Comparison of ENCODE assay signal across 2 cellular contexts in the genomic region with DNA sequence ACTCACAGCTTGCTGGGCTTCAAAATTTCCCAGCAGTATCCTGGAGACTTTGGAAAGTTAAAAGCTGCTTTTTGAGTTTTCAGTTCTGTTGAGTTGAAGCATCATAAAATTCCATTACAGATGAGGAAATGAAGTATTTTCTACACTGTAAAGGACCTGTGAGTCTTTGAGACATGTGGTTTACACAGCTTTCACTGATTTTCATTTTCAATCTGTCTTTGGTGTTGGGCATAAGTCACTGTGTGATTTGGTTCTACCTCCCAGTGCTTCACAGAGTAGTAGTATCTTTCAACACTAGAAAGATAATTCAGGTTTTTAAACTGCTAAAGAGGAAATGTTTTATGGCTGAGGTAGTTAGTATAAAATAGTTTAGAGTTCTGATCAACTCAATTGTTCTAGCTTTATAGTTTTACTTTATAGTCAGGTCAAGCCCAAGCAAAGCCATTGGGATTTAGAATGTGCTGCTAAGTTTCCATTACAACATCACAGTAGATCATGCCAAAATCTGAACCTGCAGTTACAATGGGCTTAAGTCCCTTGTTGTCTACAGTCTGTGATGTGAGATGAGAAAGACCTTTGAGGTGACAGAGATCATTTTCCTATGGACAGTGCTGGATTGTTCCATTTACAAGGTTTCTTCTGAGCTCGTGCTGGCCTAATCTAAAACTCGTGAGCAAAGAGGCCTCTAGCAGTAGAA.
TF ChIP-seq lines count a peak whose summit lies in the region.

No MANE protein-coding gene starts in this region.

TF ChIP-seq in endothelial cell of umbilical vein, 7 proteins besides CTCF, POLR2A, EP300 and RAD21 (continued from another document):
- TF ChIP-seq EZH2 (IDR thresholded peaks at IDR 0.05; ENCODE audit: borderline replicate concordance, low read depth, low read length, severe bottlenecking) (no peak), GATA2 (IDR thresholded peaks at IDR 0.05; ENCODE audit: insufficient read depth, insufficient read length, low read depth, low read length) (no peak), POLR2AphosphoS5 (IDR thresholded peaks at IDR 0.05; ENCODE audit: insufficient read depth, low read depth, low read length) (no peak), MYC (IDR thresholded peaks at IDR 0.05; ENCODE audit: low read depth, low read length) (no peak)

TF ChIP-seq in WTC11, 78 proteins besides CTCF, POLR2A, EP300 and RAD21 (continued from another document):
- TF ChIP-seq, protein P1, sequence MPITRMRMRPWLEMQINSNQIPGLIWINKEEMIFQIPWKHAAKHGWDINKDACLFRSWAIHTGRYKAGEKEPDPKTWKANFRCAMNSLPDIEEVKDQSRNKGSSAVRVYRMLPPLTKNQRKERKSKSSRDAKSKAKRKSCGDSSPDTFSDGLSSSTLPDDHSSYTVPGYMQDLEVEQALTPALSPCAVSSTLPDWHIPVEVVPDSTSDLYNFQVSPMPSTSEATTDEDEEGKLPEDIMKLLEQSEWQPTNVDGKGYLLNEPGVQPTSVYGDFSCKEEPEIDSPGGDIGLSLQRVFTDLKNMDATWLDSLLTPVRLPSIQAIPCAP (CRISPR knock-in tag; IDR thresholded peaks at IDR 0.05): no peak
- TF ChIP-seq, protein P2, sequence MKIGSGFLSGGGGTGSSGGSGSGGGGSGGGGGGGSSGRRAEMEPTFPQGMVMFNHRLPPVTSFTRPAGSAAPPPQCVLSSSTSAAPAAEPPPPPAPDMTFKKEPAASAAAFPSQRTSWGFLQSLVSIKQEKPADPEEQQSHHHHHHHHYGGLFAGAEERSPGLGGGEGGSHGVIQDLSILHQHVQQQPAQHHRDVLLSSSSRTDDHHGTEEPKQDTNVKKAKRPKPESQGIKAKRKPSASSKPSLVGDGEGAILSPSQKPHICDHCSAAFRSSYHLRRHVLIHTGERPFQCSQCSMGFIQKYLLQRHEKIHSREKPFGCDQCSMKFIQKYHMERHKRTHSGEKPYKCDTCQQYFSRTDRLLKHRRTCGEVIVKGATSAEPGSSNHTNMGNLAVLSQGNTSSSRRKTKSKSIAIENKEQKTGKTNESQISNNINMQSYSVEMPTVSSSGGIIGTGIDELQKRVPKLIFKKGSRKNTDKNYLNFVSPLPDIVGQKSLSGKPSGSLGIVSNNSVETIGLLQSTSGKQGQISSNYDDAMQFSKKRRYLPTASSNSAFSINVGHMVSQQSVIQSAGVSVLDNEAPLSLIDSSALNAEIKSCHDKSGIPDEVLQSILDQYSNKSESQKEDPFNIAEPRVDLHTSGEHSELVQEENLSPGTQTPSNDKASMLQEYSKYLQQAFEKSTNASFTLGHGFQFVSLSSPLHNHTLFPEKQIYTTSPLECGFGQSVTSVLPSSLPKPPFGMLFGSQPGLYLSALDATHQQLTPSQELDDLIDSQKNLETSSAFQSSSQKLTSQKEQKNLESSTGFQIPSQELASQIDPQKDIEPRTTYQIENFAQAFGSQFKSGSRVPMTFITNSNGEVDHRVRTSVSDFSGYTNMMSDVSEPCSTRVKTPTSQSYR (CRISPR knock-in tag; IDR thresholded peaks at IDR 0.05): no peak
- TF ChIP-seq, protein P3, sequence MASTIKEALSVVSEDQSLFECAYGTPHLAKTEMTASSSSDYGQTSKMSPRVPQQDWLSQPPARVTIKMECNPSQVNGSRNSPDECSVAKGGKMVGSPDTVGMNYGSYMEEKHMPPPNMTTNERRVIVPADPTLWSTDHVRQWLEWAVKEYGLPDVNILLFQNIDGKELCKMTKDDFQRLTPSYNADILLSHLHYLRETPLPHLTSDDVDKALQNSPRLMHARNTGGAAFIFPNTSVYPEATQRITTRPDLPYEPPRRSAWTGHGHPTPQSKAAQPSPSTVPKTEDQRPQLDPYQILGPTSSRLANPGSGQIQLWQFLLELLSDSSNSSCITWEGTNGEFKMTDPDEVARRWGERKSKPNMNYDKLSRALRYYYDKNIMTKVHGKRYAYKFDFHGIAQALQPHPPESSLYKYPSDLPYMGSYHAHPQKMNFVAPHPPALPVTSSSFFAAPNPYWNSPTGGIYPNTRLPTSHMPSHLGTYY (CRISPR knock-in tag; IDR thresholded peaks at IDR 0.05): no peak
- TF ChIP-seq GABPB1 (CRISPR knock-in tag; IDR thresholded peaks at IDR 0.05) (no peak), TP53 (CRISPR knock-in tag; IDR thresholded peaks at IDR 0.05) (no peak), GRHL2 (CRISPR knock-in tag; IDR thresholded peaks at IDR 0.05; ENCODE audit: insufficient replicate concordance, severe bottlenecking) (no peak), ZNF263 (CRISPR knock-in tag; IDR thresholded peaks at IDR 0.05; ENCODE audit: low read depth) (no peak), NFYB (CRISPR knock-in tag; conservative IDR thresholded peaks at IDR 0.05; ENCODE audit: low read depth) (no peak), TEAD1 (CRISPR knock-in tag; IDR thresholded peaks at IDR 0.05) (no peak), ATF1 (CRISPR knock-in tag; IDR thresholded peaks at IDR 0.05) (no peak), NR2C2 (CRISPR knock-in tag; IDR thresholded peaks at IDR 0.05) (no peak)
- TF ChIP-seq, protein P4, sequence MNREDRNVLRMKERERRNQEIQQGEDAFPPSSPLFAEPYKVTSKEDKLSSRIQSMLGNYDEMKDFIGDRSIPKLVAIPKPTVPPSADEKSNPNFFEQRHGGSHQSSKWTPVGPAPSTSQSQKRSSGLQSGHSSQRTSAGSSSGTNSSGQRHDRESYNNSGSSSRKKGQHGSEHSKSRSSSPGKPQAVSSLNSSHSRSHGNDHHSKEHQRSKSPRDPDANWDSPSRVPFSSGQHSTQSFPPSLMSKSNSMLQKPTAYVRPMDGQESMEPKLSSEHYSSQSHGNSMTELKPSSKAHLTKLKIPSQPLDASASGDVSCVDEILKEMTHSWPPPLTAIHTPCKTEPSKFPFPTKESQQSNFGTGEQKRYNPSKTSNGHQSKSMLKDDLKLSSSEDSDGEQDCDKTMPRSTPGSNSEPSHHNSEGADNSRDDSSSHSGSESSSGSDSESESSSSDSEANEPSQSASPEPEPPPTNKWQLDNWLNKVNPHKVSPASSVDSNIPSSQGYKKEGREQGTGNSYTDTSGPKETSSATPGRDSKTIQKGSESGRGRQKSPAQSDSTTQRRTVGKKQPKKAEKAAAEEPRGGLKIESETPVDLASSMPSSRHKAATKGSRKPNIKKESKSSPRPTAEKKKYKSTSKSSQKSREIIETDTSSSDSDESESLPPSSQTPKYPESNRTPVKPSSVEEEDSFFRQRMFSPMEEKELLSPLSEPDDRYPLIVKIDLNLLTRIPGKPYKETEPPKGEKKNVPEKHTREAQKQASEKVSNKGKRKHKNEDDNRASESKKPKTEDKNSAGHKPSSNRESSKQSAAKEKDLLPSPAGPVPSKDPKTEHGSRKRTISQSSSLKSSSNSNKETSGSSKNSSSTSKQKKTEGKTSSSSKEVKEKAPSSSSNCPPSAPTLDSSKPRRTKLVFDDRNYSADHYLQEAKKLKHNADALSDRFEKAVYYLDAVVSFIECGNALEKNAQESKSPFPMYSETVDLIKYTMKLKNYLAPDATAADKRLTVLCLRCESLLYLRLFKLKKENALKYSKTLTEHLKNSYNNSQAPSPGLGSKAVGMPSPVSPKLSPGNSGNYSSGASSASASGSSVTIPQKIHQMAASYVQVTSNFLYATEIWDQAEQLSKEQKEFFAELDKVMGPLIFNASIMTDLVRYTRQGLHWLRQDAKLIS (CRISPR knock-in tag; IDR thresholded peaks at IDR 0.05; ENCODE audit: borderline replicate concordance): no peak
- TF ChIP-seq, protein P5, sequence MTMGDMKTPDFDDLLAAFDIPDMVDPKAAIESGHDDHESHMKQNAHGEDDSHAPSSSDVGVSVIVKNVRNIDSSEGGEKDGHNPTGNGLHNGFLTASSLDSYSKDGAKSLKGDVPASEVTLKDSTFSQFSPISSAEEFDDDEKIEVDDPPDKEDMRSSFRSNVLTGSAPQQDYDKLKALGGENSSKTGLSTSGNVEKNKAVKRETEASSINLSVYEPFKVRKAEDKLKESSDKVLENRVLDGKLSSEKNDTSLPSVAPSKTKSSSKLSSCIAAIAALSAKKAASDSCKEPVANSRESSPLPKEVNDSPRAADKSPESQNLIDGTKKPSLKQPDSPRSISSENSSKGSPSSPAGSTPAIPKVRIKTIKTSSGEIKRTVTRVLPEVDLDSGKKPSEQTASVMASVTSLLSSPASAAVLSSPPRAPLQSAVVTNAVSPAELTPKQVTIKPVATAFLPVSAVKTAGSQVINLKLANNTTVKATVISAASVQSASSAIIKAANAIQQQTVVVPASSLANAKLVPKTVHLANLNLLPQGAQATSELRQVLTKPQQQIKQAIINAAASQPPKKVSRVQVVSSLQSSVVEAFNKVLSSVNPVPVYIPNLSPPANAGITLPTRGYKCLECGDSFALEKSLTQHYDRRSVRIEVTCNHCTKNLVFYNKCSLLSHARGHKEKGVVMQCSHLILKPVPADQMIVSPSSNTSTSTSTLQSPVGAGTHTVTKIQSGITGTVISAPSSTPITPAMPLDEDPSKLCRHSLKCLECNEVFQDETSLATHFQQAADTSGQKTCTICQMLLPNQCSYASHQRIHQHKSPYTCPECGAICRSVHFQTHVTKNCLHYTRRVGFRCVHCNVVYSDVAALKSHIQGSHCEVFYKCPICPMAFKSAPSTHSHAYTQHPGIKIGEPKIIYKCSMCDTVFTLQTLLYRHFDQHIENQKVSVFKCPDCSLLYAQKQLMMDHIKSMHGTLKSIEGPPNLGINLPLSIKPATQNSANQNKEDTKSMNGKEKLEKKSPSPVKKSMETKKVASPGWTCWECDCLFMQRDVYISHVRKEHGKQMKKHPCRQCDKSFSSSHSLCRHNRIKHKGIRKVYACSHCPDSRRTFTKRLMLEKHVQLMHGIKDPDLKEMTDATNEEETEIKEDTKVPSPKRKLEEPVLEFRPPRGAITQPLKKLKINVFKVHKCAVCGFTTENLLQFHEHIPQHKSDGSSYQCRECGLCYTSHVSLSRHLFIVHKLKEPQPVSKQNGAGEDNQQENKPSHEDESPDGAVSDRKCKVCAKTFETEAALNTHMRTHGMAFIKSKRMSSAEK (CRISPR knock-in tag; IDR thresholded peaks at IDR 0.05; ENCODE audit: borderline replicate concordance): no peak
- TF ChIP-seq, protein P6, sequence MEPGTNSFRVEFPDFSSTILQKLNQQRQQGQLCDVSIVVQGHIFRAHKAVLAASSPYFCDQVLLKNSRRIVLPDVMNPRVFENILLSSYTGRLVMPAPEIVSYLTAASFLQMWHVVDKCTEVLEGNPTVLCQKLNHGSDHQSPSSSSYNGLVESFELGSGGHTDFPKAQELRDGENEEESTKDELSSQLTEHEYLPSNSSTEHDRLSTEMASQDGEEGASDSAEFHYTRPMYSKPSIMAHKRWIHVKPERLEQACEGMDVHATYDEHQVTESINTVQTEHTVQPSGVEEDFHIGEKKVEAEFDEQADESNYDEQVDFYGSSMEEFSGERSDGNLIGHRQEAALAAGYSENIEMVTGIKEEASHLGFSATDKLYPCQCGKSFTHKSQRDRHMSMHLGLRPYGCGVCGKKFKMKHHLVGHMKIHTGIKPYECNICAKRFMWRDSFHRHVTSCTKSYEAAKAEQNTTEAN (CRISPR knock-in tag; IDR thresholded peaks at IDR 0.05): no peak
- TF ChIP-seq, protein P7, sequence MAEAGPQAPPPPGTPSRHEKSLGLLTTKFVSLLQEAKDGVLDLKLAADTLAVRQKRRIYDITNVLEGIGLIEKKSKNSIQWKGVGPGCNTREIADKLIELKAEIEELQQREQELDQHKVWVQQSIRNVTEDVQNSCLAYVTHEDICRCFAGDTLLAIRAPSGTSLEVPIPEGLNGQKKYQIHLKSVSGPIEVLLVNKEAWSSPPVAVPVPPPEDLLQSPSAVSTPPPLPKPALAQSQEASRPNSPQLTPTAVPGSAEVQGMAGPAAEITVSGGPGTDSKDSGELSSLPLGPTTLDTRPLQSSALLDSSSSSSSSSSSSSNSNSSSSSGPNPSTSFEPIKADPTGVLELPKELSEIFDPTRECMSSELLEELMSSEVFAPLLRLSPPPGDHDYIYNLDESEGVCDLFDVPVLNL (CRISPR knock-in tag; IDR thresholded peaks at IDR 0.05; ENCODE audit: borderline replicate concordance, low read depth): no peak
- TF ChIP-seq, protein P8, sequence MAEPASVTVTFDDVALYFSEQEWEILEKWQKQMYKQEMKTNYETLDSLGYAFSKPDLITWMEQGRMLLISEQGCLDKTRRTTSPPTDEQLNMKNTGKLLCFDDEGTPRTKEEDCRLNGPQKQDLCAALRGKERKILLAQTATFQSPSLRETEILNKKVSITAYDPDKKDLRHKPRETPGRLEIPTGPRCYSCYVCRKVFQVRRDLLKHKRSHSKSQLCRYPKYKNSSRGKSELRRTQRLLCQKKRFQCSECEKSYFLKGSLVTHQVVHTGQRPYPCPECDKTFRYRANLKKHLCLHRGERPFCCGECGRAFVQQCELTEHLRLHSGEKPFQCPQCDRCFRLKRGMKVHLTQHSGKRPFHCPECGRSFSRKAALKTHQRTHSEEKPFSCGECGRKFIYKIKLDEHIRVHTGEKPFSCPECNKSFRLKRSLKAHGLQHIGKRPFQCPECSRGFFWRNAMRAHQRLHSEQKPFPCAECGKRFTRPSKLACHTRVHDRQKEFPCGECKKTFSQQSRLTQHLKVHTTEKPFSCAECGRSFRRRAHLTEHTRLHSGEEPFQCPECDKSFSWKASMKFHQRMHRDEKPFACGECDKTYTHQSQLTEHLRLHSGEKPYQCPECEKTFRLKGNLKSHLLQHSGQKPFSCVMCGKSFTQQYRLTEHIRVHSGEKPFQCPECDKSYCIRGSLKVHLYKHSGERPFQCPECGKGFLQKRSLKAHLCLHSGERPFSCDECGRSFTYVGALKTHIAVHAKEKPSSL (CRISPR knock-in tag; conservative IDR thresholded peaks at IDR 0.05): no peak
- TF ChIP-seq, protein P9, sequence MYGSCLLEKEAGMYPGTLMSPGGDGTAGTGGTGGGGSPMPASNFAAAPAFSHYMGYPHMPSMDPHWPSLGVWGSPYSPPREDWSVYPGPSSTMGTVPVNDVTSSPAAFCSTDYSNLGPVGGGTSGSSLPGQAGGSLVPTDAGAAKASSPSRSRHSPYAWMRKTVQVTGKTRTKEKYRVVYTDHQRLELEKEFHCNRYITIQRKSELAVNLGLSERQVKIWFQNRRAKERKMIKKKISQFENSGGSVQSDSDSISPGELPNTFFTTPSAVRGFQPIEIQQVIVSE (CRISPR knock-in tag; IDR thresholded peaks at IDR 0.05; ENCODE audit: borderline replicate concordance): no peak
- TF ChIP-seq, protein P10, sequence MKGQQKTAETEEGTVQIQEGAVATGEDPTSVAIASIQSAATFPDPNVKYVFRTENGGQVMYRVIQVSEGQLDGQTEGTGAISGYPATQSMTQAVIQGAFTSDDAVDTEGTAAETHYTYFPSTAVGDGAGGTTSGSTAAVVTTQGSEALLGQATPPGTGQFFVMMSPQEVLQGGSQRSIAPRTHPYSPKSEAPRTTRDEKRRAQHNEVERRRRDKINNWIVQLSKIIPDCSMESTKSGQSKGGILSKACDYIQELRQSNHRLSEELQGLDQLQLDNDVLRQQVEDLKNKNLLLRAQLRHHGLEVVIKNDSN (CRISPR knock-in tag; IDR thresholded peaks at IDR 0.05): no peak
